ENCODE assay signal across 18 cellular contexts in genomic region chr16:8721693-8722348, GRCh38. TPM values are rescaled to one million over a fixed set of nuclear protein-coding genes. Genes with fewer than 3 reads are reported as not detected.
DNase-seq lines count a peak whose midpoint lies in the region; TF ChIP-seq lines count a peak whose summit lies in the region.
"Had no signal": no experiment of that assay in that cellular context is flagged by ENCODE, and none has a peak within 500 bp of the region (broad histone marks: within the 10 kb centered on the region; RNA-seq: fewer than 3 reads in every experiment).

No MANE protein-coding gene starts in this region.

- H3K36me3 ChIP-seq in iPS-20b (ENCODE audit: insufficient read depth, low read depth, low read length), result no peaks in the 10 kb centered on the region
- H3K36me3 ChIP-seq: ascending aorta, lower lobe of right lung, uterus had no signal

- H3K36me3 Mint-ChIP-seq in type B pancreatic cell, result peaks cover 8% of the 10 kb centered on the region

- H3K27ac Mint-ChIP-seq in type B pancreatic cell, result no peak overlapping the region
- H3K27ac Mint-ChIP-seq: immature natural killer cell had no signal

- H3K4me1 Mint-ChIP-seq in type B pancreatic cell (ENCODE audit: unreplicated experiment), result peaks cover 11% of the 10 kb centered on the region
- H3K4me1 Mint-ChIP-seq: immature natural killer cell had no signal

- DNase-seq in NCI-H748 (lab: John Stamatoyannopoulos, UW; ENCODE audit: unreplicated experiment) (peak; percentile 22), NCI-H748 treated with DMSO at 0.1 percent for 48 hours (lab: John Stamatoyannopoulos, UW) (no peak), NCI-H69 (lab: John Stamatoyannopoulos, UW) (peak; percentile 33), type B pancreatic cell (ENCODE audit: extremely low spot score, unreplicated experiment) (no peak), coronary artery (ENCODE audit: low spot score) (no peak), AG08396 (ENCODE audit: low spot score) (no peak)
- no peak for DNase-seq in stimulated activated naive CD4-positive, alpha-beta T cell (lab: John Stamatoyannopoulos, UW)
- DNase-seq: activated CD4-positive, alpha-beta T cell treated with anti-CD3 and anti-CD28 coated beads for 4 hours; activated naive CD4-positive, alpha-beta T cell; GF-D8; immature natural killer cell; lower lobe of right lung; naive thymus-derived CD4-positive, alpha-beta T cell; stimulated activated CD4-positive, alpha-beta T cell treated with anti-CD3 and anti-CD28 coated beads, Interleukin-15, amount 100 ng/mL, for 24 hours; stomach; uterus had no signal

- H3K4me3 ChIP-seq in iPS-20b (ENCODE audit: low read length) (no peak overlapping the region), coronary artery (no peak overlapping the region)
- H3K4me3 ChIP-seq: ascending aorta, lower lobe of right lung, stomach, uterus had no signal

- H3K4me3 Mint-ChIP-seq in type B pancreatic cell, result peak overlapping the region; percentile 9
- H3K4me3 Mint-ChIP-seq: immature natural killer cell; naive thymus-derived CD4-positive, alpha-beta T cell had no signal

- peaks cover 3% of the 10 kb centered on the region; the same call in 1 of the 2 replicates for H3K9me3 ChIP-seq in iPS-20b (ENCODE audit: insufficient read depth, low read depth, low read length)
- H3K9me3 ChIP-seq: uterus had no signal

- no peak for TF ChIP-seq CTCF in type B pancreatic cell (conservative IDR thresholded peaks at IDR 0.05)
- TF ChIP-seq CTCF in coronary artery (IDR thresholded peaks at IDR 0.05), result no peak

- peak overlapping the region; percentile 28; the same call in 1 of the 2 replicates for H3K9ac ChIP-seq in iPS-20b (ENCODE audit: low read depth, low read length)

- no peaks in the 10 kb centered on the region for H3K27me3 ChIP-seq in iPS-20b (ENCODE audit: insufficient read depth, low read length)
- H3K27me3 ChIP-seq: ascending aorta, stomach, uterus had no signal

- no peaks in the 10 kb centered on the region for H3K27me3 Mint-ChIP-seq in type B pancreatic cell
- H3K27me3 Mint-ChIP-seq: naive thymus-derived CD4-positive, alpha-beta T cell had no signal

- H3K4me1 ChIP-seq in iPS-20b (ENCODE audit: insufficient read depth, low read length), result peaks cover 17% of the 10 kb centered on the region; the same call in 1 of the 2 replicates
- H3K4me1 ChIP-seq: ascending aorta, lower lobe of right lung, stomach, uterus had no signal

- H3K9me3 Mint-ChIP-seq in type B pancreatic cell, result no peaks in the 10 kb centered on the region
- H3K9me3 Mint-ChIP-seq: immature natural killer cell had no signal

- H3K27ac ChIP-seq in iPS-20b (ENCODE audit: low read length), result no peak overlapping the region
- H3K27ac ChIP-seq in coronary artery, result no peak overlapping the region
- H3K27ac ChIP-seq: ascending aorta, lower lobe of right lung, stomach, uterus had no signal

RNA-seq across cellular contexts. Expression of gene ABAT, which starts 47.4 kb away (rescaled TPM):
- 21.1 and 32.1 TPM in 2 replicates for total RNA-seq in type B pancreatic cell (ENCODE audit: low replicate concordance)

Comparison
In these comparisons a context has a peak if more than half of its experiments do, and no peak if none do; other contexts are left out.
1. DNase-seq: peak in NCI-H748 (single experiment) and NCI-H69 (single experiment); none in NCI-H748 treated with DMSO at 0.1 percent for 48 hours (single experiment), type B pancreatic cell (single experiment), coronary artery (single experiment), stimulated activated naive CD4-positive, alpha-beta T cell (0 of 6) and AG08396 (single experiment).